8 cellular contexts compared by ENCODE assay signal in the genomic region with DNA sequence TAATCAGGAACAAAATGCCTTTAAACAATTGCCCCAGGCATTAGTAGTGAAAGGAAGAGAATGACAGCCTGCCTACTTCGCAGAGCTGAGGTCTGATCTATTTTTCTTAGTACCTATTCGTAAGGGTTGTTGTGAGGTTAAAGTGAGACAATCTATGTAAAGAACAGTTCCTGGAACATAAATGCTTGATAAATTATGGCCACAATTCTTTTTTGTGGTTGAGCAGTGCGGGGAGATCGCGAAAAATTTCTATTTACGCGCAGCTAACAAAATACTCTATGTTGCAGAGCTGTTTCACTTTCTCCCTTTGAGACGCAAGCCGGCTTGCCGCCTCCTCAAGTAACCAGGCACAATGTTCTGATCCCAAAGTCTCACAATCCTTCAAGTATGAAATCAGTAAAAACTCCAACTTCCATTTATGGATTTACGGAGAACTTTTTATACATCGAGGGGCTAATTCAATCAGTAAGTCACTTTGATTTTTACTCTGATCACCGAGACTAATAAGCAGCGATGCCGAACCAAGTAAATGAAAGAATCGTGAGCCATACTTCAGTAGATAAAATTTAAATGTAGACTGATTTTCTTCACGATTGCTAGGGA.
DNase-seq lines count a peak whose midpoint lies in the region; ATAC-seq and TF ChIP-seq lines count a peak whose summit lies in the region.

No MANE protein-coding gene starts in this region.

- peaks cover 37% of the 10 kb centered on the region for H3K4me1 Mint-ChIP-seq in central memory CD8-positive, alpha-beta T cell

- H3K27me3 Mint-ChIP-seq in central memory CD8-positive, alpha-beta T cell: no peaks in the 10 kb centered on the region

- DNase-seq in GM13976 (ENCODE audit: low spot score) (peak; percentile 51), NAMALWA (ENCODE audit: low spot score) (peak; percentile 79), kidney glomerular epithelial cell (lab: John Stamatoyannopoulos, UW) (peak; percentile 78), cortex of kidney (lab: John Stamatoyannopoulos, UW) (no peak)
- DNase-seq in activated CD4-positive, CD25-positive, alpha-beta regulatory T cell treated with anti-CD3 and anti-CD28 coated beads, Interleukin-2, amount 50 U/mL, for 16 hours (ENCODE audit: low read depth, low spot score): peak; percentile 26
- peak; percentile 26 to 67 for DNase-seq in central memory CD8-positive, alpha-beta T cell (ENCODE audit: low spot score in 2 of 2)
- peak; percentile 28 for DNase-seq in stimulated activated CD4-positive, alpha-beta T cell treated with anti-CD3 and anti-CD28 coated beads, Interleukin-1b, Interleukin-23, amount 100 ng/mL, for 48 hours

- peak; percentile 49 for ATAC-seq in central memory CD8-positive, alpha-beta T cell (replicated peaks; ENCODE audit: extremely low read depth, poor library complexity, severe bottlenecking)
- no peak for ATAC-seq in GM21786 (IDR thresholded peaks at IDR 0.05; ENCODE audit: unreplicated experiment)

- peaks cover 57% of the 10 kb centered on the region for H3K36me3 Mint-ChIP-seq in central memory CD8-positive, alpha-beta T cell (ENCODE audit: insufficient read depth)

- in situ Hi-C loops in GM13976 (cut with MboI; ENCODE audit: low sequenced_read_pairs, unreplicated experiment): no loop called here

- no peak for TF ChIP-seq CTCF in GM13976 (IDR thresholded peaks at IDR 0.05; ENCODE audit: borderline replicate concordance, control extremely low read depth, extremely low read depth, insufficient read depth, missing control alignments)

- peak overlapping the region; percentile 97 for H3K27ac Mint-ChIP-seq in central memory CD8-positive, alpha-beta T cell (ENCODE audit: low read depth)

- H3K4me3 Mint-ChIP-seq in central memory CD8-positive, alpha-beta T cell: peak overlapping the region; percentile 94

- no peaks in the 10 kb centered on the region for H3K9me3 Mint-ChIP-seq in central memory CD8-positive, alpha-beta T cell
